Comparison of ENCODE assay signal across 9 cellular contexts in genomic region chr10:133528845-133529575, GRCh38. TPM values are rescaled to one million over a fixed set of nuclear protein-coding genes. Genes with fewer than 3 reads are reported as not detected.
A peak's percentile ranks its signal among the peaks of the same experiment; 100 is the strongest.
DNase-seq lines count a peak whose midpoint lies in the region; ATAC-seq, FAIRE-seq and TF ChIP-seq lines count a peak whose summit lies in the region.
"Had no signal": no experiment of that assay in that cellular context is flagged by ENCODE, and none has a peak within 500 bp of the region (broad histone marks: within the 10 kb centered on the region; RNA-seq: fewer than 3 reads in every experiment).

No MANE protein-coding gene starts in this region.

- H3K9me3 Mint-ChIP-seq in natural killer cell treated with Interleukin-12 subunit alpha and Interleukin-12 subunit beta and Interleukin-15 and Interleukin-18, amount 100 ng/mL, for 72 hours, result no peaks in the 10 kb centered on the region

- peak in 1 of 2 donors; percentile 43 for ATAC-seq in natural killer cell treated with Interleukin-12 subunit alpha and Interleukin-12 subunit beta and Interleukin-15 and Interleukin-18, amount 100 ng/mL, for 72 hours
- ATAC-seq in HG03135 (IDR thresholded peaks at IDR 0.05; ENCODE audit: unreplicated experiment), result no peak

- peaks cover 15 to 22% of the 10 kb centered on the region in 2 donors for H3K4me1 Mint-ChIP-seq in natural killer cell treated with Interleukin-12 subunit alpha and Interleukin-12 subunit beta and Interleukin-15 and Interleukin-18, amount 100 ng/mL, for 72 hours (ENCODE audit: low read depth in 2 of 2)

- DNase-seq in DMS153 treated with DMSO at 0.1 percent for 48 hours (lab: John Stamatoyannopoulos, UW; ENCODE audit: unreplicated experiment), result peak; percentile 65
- DNase-seq in NB4 (ENCODE audit: low read depth), result peak; percentile 99
- peak; percentile 36 for DNase-seq in choroid plexus epithelial cell (ENCODE audit: low read depth)
- DNase-seq in natural killer cell treated with Interleukin-12 subunit alpha and Interleukin-12 subunit beta and Interleukin-15 and Interleukin-18, amount 100 ng/mL, for 72 hours (ENCODE audit: low spot score), result no peak
- DNase-seq in HT-29 (ENCODE audit: low spot score), result no peak
- no peak for DNase-seq in posterior vena cava (ENCODE audit: low spot score)
- no peak for DNase-seq in RCC 7860 (ENCODE audit: low spot score)

- intact Hi-C loops in posterior vena cava (cut with DNase I), result no loop called here

- H3K4me3 Mint-ChIP-seq in natural killer cell treated with Interleukin-12 subunit alpha and Interleukin-12 subunit beta and Interleukin-15 and Interleukin-18, amount 100 ng/mL, for 72 hours, result peak overlapping the region; percentile 70

- H3K27me3 Mint-ChIP-seq in natural killer cell treated with Interleukin-12 subunit alpha and Interleukin-12 subunit beta and Interleukin-15 and Interleukin-18, amount 100 ng/mL, for 72 hours, result peaks cover 33 to 40% of the 10 kb centered on the region in 2 donors

- H3K27ac Mint-ChIP-seq in natural killer cell treated with Interleukin-12 subunit alpha and Interleukin-12 subunit beta and Interleukin-15 and Interleukin-18, amount 100 ng/mL, for 72 hours, result no peak overlapping the region

- peak overlapping the region; percentile 78 for H3K4me3 ChIP-seq in NB4 (ENCODE audit: low read depth, low read length)
- no peak overlapping the region for H3K4me3 ChIP-seq in choroid plexus epithelial cell (ENCODE audit: low read depth, low read length)

- H3K36me3 Mint-ChIP-seq in natural killer cell treated with Interleukin-12 subunit alpha and Interleukin-12 subunit beta and Interleukin-15 and Interleukin-18, amount 100 ng/mL, for 72 hours, result no peaks in the 10 kb centered on the region

- TF ChIP-seq CTCF in NB4 (IDR thresholded peaks at IDR 0.05; ENCODE audit: low read depth, low read length), result no peak
- TF ChIP-seq CTCF in choroid plexus epithelial cell (conservative IDR thresholded peaks at IDR 0.05; ENCODE audit: low read depth, low read length), result no peak

- no peak for FAIRE-seq in RCC 7860 (lab: Jason Lieb, UNC)

- TF ChIP-seq POLR2A in NB4 (IDR thresholded peaks at IDR 0.05; ENCODE audit: extremely low read depth, insufficient read length), result peak; percentile 34

RNA-seq across cellular contexts. Expression of gene CYP2E1, which starts 1.8 kb away (rescaled TPM):
- total RNA-seq in natural killer cell treated with Interleukin-12 subunit alpha and Interleukin-12 subunit beta and Interleukin-15 and Interleukin-18, amount 100 ng/mL, for 72 hours, result under 1 TPM; 0.42 to 0.71 TPM
- not detected in 2 replicates for total RNA-seq in HT-29 (2014; rRNA removed; shearing (Covaris generic))
- total RNA-seq in posterior vena cava, result 1 to 10 TPM; 2.1 to 2.9 TPM

RNA-seq across cellular contexts. Expression of gene SYCE1, which starts 36.4 kb away (rescaled TPM):
- total RNA-seq in natural killer cell treated with Interleukin-12 subunit alpha and Interleukin-12 subunit beta and Interleukin-15 and Interleukin-18, amount 100 ng/mL, for 72 hours, result not detected
- not detected in 2 replicates for total RNA-seq in HT-29 (2014; rRNA removed; shearing (Covaris generic))
- under 1 TPM; 0.51 to 0.76 TPM for total RNA-seq in posterior vena cava
- total RNA-seq: NCI-H460 had no signal

Comparison
In these comparisons a context has a peak if more than half of its experiments do, and no peak if none do; other contexts are left out.
1. DNase-seq: peak in DMS153 treated with DMSO at 0.1 percent for 48 hours (single experiment), NB4 (single experiment) and choroid plexus epithelial cell (single experiment); none in natural killer cell treated with Interleukin-12 subunit alpha and Interleukin-12 subunit beta and Interleukin-15 and Interleukin-18, amount 100 ng/mL, for 72 hours (single experiment), HT-29 (single experiment), posterior vena cava (single experiment) and RCC 7860 (single experiment).